Comparison of ENCODE assay signal across 26 cellular contexts in genomic region chr14:23617539-23617938, GRCh38. TPM values are rescaled to one million over a fixed set of nuclear protein-coding genes. Genes with fewer than 3 reads are reported as not detected.
A peak's percentile ranks its signal among the peaks of the same experiment; 100 is the strongest.
DNase-seq lines count a peak whose midpoint lies in the region; ATAC-seq and TF ChIP-seq lines count a peak whose summit lies in the region.
"Had no signal": no experiment of that assay in that cellular context is flagged by ENCODE, and none has a peak within 500 bp of the region (broad histone marks: within the 10 kb centered on the region; RNA-seq: fewer than 3 reads in every experiment).

No MANE protein-coding gene starts in this region.

- no peak overlapping the region for H2AFZ ChIP-seq in mesenchymal stem cell (ENCODE audit: low read depth, low read length)

- H3K9me3 ChIP-seq in colonic mucosa (no peaks in the 10 kb centered on the region), mesenchymal stem cell (ENCODE audit: control insufficient read depth, low read length) (peaks cover 5% of the 10 kb centered on the region)
- H3K9me3 ChIP-seq: BE2C had no signal

- H3K79me1 ChIP-seq in mesenchymal stem cell (replicated peaks; ENCODE audit: low read length, poor library complexity, severe bottlenecking): no peaks in the 10 kb centered on the region

- H3K27ac Mint-ChIP-seq in WTC11: no peak overlapping the region
- H3K27ac Mint-ChIP-seq: CD14-positive monocyte; CD4-positive, alpha-beta memory T cell; CD4-positive, CD25-positive, alpha-beta regulatory T cell; CD8-positive, alpha-beta memory T cell had no signal

- peaks cover 2% of the 10 kb centered on the region; the same call in 1 of the 2 replicates for H3K4me1 Mint-ChIP-seq in WTC11
- H3K4me1 Mint-ChIP-seq: CD8-positive, alpha-beta memory T cell had no signal

- no peak overlapping the region for H4K8ac ChIP-seq in mesenchymal stem cell (ENCODE audit: low read length)

- ATAC-seq in WTC11 (no peak), SK-N-SH treated with all-trans-retinoic acid at 6 μM for 48 hours (no peak)
- ATAC-seq: GM12878 had no signal

- H3K4me2 ChIP-seq in mesenchymal stem cell (ENCODE audit: low read length, poor library complexity, severe bottlenecking): no peak overlapping the region
- H3K4me2 ChIP-seq: BLaER1 had no signal

- H3K4me3 Mint-ChIP-seq in WTC11: no peak overlapping the region
- H3K4me3 Mint-ChIP-seq: CD14-positive monocyte; CD4-positive, alpha-beta memory T cell; CD8-positive, alpha-beta memory T cell had no signal

- no peak overlapping the region for H3K14ac ChIP-seq in mesenchymal stem cell (ENCODE audit: low read length in 2 of 2)

- TF ChIP-seq CTCF in WTC11 (IDR thresholded peaks at IDR 0.05): no peak
- no peak for TF ChIP-seq CTCF in colonic mucosa (IDR thresholded peaks at IDR 0.05)

- H3K18ac ChIP-seq in mesenchymal stem cell (ENCODE audit: low read depth in 1 of 2, low read length in 2 of 2): no peak overlapping the region

- H2BK12ac ChIP-seq in mesenchymal stem cell (ENCODE audit: low read length in 2 of 2): no peak overlapping the region

- H3K27ac ChIP-seq in colonic mucosa (no peak overlapping the region), mesenchymal stem cell (ENCODE audit: low read length, poor library complexity, severe bottlenecking) (no peak overlapping the region)
- H3K27ac ChIP-seq: BLaER1 had no signal

- H2BK15ac ChIP-seq in mesenchymal stem cell (ENCODE audit: low read depth, poor library complexity, severe bottlenecking): no peak overlapping the region

- H3K9me3 Mint-ChIP-seq in WTC11: peaks cover 30% of the 10 kb centered on the region
- H3K9me3 Mint-ChIP-seq: CD8-positive, alpha-beta memory T cell had no signal

- no peak overlapping the region for H3K4ac ChIP-seq in mesenchymal stem cell (ENCODE audit: low read depth in 1 of 2, low read length in 2 of 2)

- intact Hi-C loops in colonic mucosa (cut with DNase I): no loop called here

- H3K23ac ChIP-seq in mesenchymal stem cell (ENCODE audit: low read length in 2 of 2): no peak overlapping the region

- CTCF ChIA-PET in WTC11 (lab: Charles Lee): interaction anchor here (9.0 kb wide), 1 partner anchor 15 kb away, joined by 69 read pairs; no protein-coding TSS in a partner anchor

- H2AK5ac ChIP-seq in mesenchymal stem cell (ENCODE audit: low read length, severe bottlenecking): no peak overlapping the region

- no peaks in the 10 kb centered on the region for H3K27me3 ChIP-seq in colonic mucosa
- peaks cover 10 to 47% of the 10 kb centered on the region in 2 experiments for H3K27me3 ChIP-seq in mesenchymal stem cell (ENCODE audit: control insufficient read depth in 1 of 2, insufficient read depth in 1 of 2, low read length in 2 of 2)
- H3K27me3 ChIP-seq: BLaER1 had no signal

- DNase-seq in WTC11 (ENCODE audit: low spot score) (no peak), colonic mucosa (peak; percentile 6), foreskin melanocyte (peak; percentile 3), mesenchymal stem cell (no peak)
- DNase-seq: 8988T; ACHN; BE2C; C1 segment of cervical spinal cord; CD4-positive, alpha-beta memory T cell; CD4-positive, CD25-positive, alpha-beta regulatory T cell; CD8-positive, alpha-beta memory T cell; COR-L47; DMS 273 treated with DMSO at 0.1 percent for 48 hours; DMS153; DMS53; DMS79; DND-41; EL; GDM1 had no signal

- H4K91ac ChIP-seq in mesenchymal stem cell (ENCODE audit: low read length): no peak overlapping the region

- no CpG with 5 or more reads among the region's 1 CpG for WGBS in mesenchymal stem cell

- H3K4me3 ChIP-seq in colonic mucosa (no peak overlapping the region), mesenchymal stem cell (ENCODE audit: insufficient read depth in 1 of 2, low read depth in 1 of 2, low read length in 2 of 2) (no peak overlapping the region)
- H3K4me3 ChIP-seq: BLaER1, GM12878 had no signal

- POLR2A ChIA-PET in WTC11 (lab: Charles Lee): no interaction called here

- no peak overlapping the region for H2BK120ac ChIP-seq in mesenchymal stem cell (ENCODE audit: low read depth, low read length)

- H3K4me1 ChIP-seq in colonic mucosa: no peaks in the 10 kb centered on the region
- H3K4me1 ChIP-seq in mesenchymal stem cell (ENCODE audit: control insufficient read depth, insufficient read depth, low read depth, low read length): no peaks in the 10 kb centered on the region
- H3K4me1 ChIP-seq: BE2C, BLaER1 had no signal

- H2BK5ac ChIP-seq in mesenchymal stem cell (ENCODE audit: low read depth, low read length, poor library complexity, severe bottlenecking): no peak overlapping the region

- H3K9ac ChIP-seq in colonic mucosa (ENCODE audit: low read depth in 2 of 2, low read length in 2 of 2) (no peak overlapping the region), mesenchymal stem cell (ENCODE audit: low read length) (no peak overlapping the region)
- H3K9ac ChIP-seq: BLaER1 had no signal

- H3K27me3 Mint-ChIP-seq in WTC11 (ENCODE audit: low read depth): peaks cover 31% of the 10 kb centered on the region

- no peaks in the 10 kb centered on the region for H3K36me3 ChIP-seq in colonic mucosa
- no peaks in the 10 kb centered on the region for H3K36me3 ChIP-seq in mesenchymal stem cell (ENCODE audit: control insufficient read depth in 1 of 2, insufficient read depth in 2 of 2, low read depth in 1 of 2, low read length in 2 of 2)
- H3K36me3 ChIP-seq: BE2C, BLaER1 had no signal

- no peaks in the 10 kb centered on the region for H3K36me3 Mint-ChIP-seq in WTC11
- H3K36me3 Mint-ChIP-seq: CD14-positive monocyte; CD4-positive, alpha-beta memory T cell; CD4-positive, CD25-positive, alpha-beta regulatory T cell; CD8-positive, alpha-beta memory T cell had no signal

TF ChIP-seq in WTC11, 78 proteins besides CTCF, POLR2A, EP300 and RAD21:
- TF ChIP-seq GABPB1 (CRISPR knock-in tag; IDR thresholded peaks at IDR 0.05): peak; percentile 42; the same call in 1 of the 2 replicates
- TF ChIP-seq ZBTB21 (CRISPR knock-in tag; IDR thresholded peaks at IDR 0.05; ENCODE audit: borderline replicate concordance): no peak
- TF ChIP-seq RELA (CRISPR knock-in tag; IDR thresholded peaks at IDR 0.05; ENCODE audit: borderline replicate concordance): no peak
- no peak for TF ChIP-seq JAZF1 (CRISPR knock-in tag; IDR thresholded peaks at IDR 0.05)

TF ChIP-seq in SK-N-SH treated with all-trans-retinoic acid at 6 μM for 48 hours, 23 proteins besides CTCF, POLR2A, EP300 and RAD21:
- TF ChIP-seq TOX (CRISPR knock-in tag; IDR thresholded peaks at IDR 0.05; ENCODE audit: borderline replicate concordance) (no peak), PATZ1 (CRISPR knock-in tag; IDR thresholded peaks at IDR 0.05; ENCODE audit: borderline replicate concordance) (no peak), CSRNP3 (CRISPR knock-in tag; IDR thresholded peaks at IDR 0.05) (no peak)

RNA-seq across cellular contexts. Expression of gene DHRS2, which starts 18.6 kb away (rescaled TPM):
- total RNA-seq in WTC11 (2021) (1.8 to 4.5 TPM (median 1.8 TPM) in 3 replicates), colonic mucosa (1 to 10 TPM in 1 of 2 donors, under 1 TPM in 1; 0.56 to 2.1 TPM)
- polyA plus RNA-seq in mesenchymal stem cell (2013, experiment 1 of 2): 0.08 TPM
- 0.07 TPM for polyA plus RNA-seq in mesenchymal stem cell (2013, experiment 2 of 2)
- total RNA-seq: CD4-positive, alpha-beta memory T cell; CD4-positive, CD25-positive, alpha-beta regulatory T cell had no signal
- polyA plus RNA-seq: CD14-positive monocyte; CD4-positive, alpha-beta memory T cell; CD8-positive, alpha-beta memory T cell had no signal

RNA-seq across cellular contexts. Expression of gene JPH4, which starts 38.9 kb away (rescaled TPM):
- total RNA-seq in WTC11 (2021) (50.1 to 62.0 TPM (median 60.0 TPM) in 3 replicates), colonic mucosa (under 1 TPM; 0.30 to 0.58 TPM)
- 0.04 TPM for polyA plus RNA-seq in mesenchymal stem cell (2013, experiment 1 of 2)
- polyA plus RNA-seq in mesenchymal stem cell (2013, experiment 2 of 2): 0.03 TPM
- total RNA-seq: A673; CD4-positive, alpha-beta memory T cell; CD4-positive, CD25-positive, alpha-beta regulatory T cell; G401 had no signal
- polyA plus RNA-seq: AG04450; CD8-positive, alpha-beta memory T cell had no signal

RNA-seq across cellular contexts. Expression of gene AP1G2, which starts 49.9 kb away (rescaled TPM):
- total RNA-seq in WTC11 (2021) (108 to 122 TPM (median 115 TPM) in 3 replicates), colonic mucosa (100 to 1,000 TPM; 154 to 214 TPM)
- polyA plus RNA-seq in mesenchymal stem cell (2013, experiment 1 of 2): 33.4 TPM
- 33.4 TPM for polyA plus RNA-seq in mesenchymal stem cell (2013, experiment 2 of 2)

Comparison
In these comparisons a context has a peak if more than half of its experiments do, and no peak if none do; other contexts are left out.
1. DNase-seq: peak in colonic mucosa (single experiment) and foreskin melanocyte (single experiment); none in WTC11 (single experiment) and mesenchymal stem cell (single experiment).
2. RNA of gene JPH4, which starts 38.9 kb away (total RNA-seq): 50.1 to 62.0 TPM in WTC11; 0.30 to 0.58 TPM in colonic mucosa; every median in the first group is over 10 times any median in the second.